In genomic region chr1:153958111-153958960, GRCh38 we compare ENCODE assay signal across 8 cellular contexts. TPM values are rescaled to one million over a fixed set of nuclear protein-coding genes. Genes with fewer than 3 reads are reported as not detected.
A peak's percentile ranks its signal among the peaks of the same experiment; 100 is the strongest.
DNase-seq lines count a peak whose midpoint lies in the region; ATAC-seq and TF ChIP-seq lines count a peak whose summit lies in the region.

Gene CRTC2, minus strand, starts transcription at chr1:153958612. Its CDS starts 115 bp downstream, at chr1:153958497.

- TF ChIP-seq CTCF in epithelial cell of esophagus (IDR thresholded peaks at IDR 0.05; ENCODE audit: insufficient read depth, low read depth, low read length, missing control alignments): no peak

- DNase-seq in DMS114 treated with DMSO at 0.1 percent for 48 hours (lab: John Stamatoyannopoulos, UW; ENCODE audit: unreplicated experiment) (peak; percentile 100), OCI-M2 (lab: John Stamatoyannopoulos, UW; ENCODE audit: unreplicated experiment) (peak; percentile 58), activated T-cell treated with anti-CD3 and anti-CD28 coated beads for 4 hours (peak; percentile 97), epithelial cell of esophagus (ENCODE audit: low read depth) (peak; percentile 99)
- peak; percentile 87 to 93 for DNase-seq in stimulated activated CD8-positive, alpha-beta memory T cell treated with anti-CD3 and anti-CD28 coated beads, Interleukin-4, amount 100 ng/mL, for 1 hour (ENCODE audit: low read depth in 2 of 2, low spot score in 1 of 2)

- peaks cover 60% of the 10 kb centered on the region for H3K4me1 ChIP-seq in mononuclear cell (ENCODE audit: insufficient read depth, low read length)

- TF ChIP-seq EP300 in Ishikawa (IDR thresholded peaks at IDR 0.05; ENCODE audit: borderline replicate concordance): no peak

- H3K9me3 ChIP-seq in mononuclear cell (ENCODE audit: low read depth, low read length): no peaks in the 10 kb centered on the region

- peak; percentile 68 for ATAC-seq in GM21576 (IDR thresholded peaks at IDR 0.05; ENCODE audit: unreplicated experiment)

- H3K4me3 ChIP-seq in epithelial cell of esophagus (ENCODE audit: low read length) (peak within 1 kb of the TSS; percentile 96), mononuclear cell (ENCODE audit: low read length) (peak within 1 kb of the TSS; percentile 96)

- no peaks in the 10 kb centered on the region for H3K27me3 ChIP-seq in mononuclear cell (ENCODE audit: insufficient read depth, low read length)

- TF ChIP-seq RAD21 in Ishikawa (IDR thresholded peaks at IDR 0.05; ENCODE audit: low read depth): no peak; the same call in 1 of the 2 replicates

TF ChIP-seq in Ishikawa, 13 proteins besides CTCF, POLR2A, EP300 and RAD21:
- TF ChIP-seq YY1 (IDR thresholded peaks at IDR 0.05; ENCODE audit: low read depth) (peak; percentile 77), TEAD4 (IDR thresholded peaks at IDR 0.05) (no peak), EGR1 (IDR thresholded peaks at IDR 0.05) (0 out of 2 replicates have a peak, but pooled peaks have one; percentile 29), TCF12 (IDR thresholded peaks at IDR 0.05; ENCODE audit: low read depth) (peak; percentile 65), FOXM1 (IDR thresholded peaks at IDR 0.05; ENCODE audit: borderline replicate concordance, low read depth) (no peak), USF1 (IDR thresholded peaks at IDR 0.05) (no peak), ZBTB7A (IDR thresholded peaks at IDR 0.05; ENCODE audit: low read depth) (0 out of 2 replicates have a peak, but pooled peaks have one; percentile 21), CREB1 (IDR thresholded peaks at IDR 0.05; ENCODE audit: low read depth) (peak; percentile 47), TAF1 (IDR thresholded peaks at IDR 0.05; ENCODE audit: low read depth) (no peak; the same call in none of the 2 replicates), CEBPB (IDR thresholded peaks at IDR 0.05) (no peak), MAX (IDR thresholded peaks at IDR 0.05) (peak; percentile 28; the same call in 1 of the 2 replicates), NFIC (IDR thresholded peaks at IDR 0.05) (no peak), REST (IDR thresholded peaks at IDR 0.05; ENCODE audit: low read depth) (no peak)

RNA-seq across cellular contexts. Expression of gene CRTC2, which starts in this region (rescaled TPM):
- 31.2 TPM for total RNA-seq in mononuclear cell

Comparison
In these comparisons a context has a peak if more than half of its experiments do, and no peak if none do; other contexts are left out.
1. Peak in every context shown above with its lines: DNase-seq, ATAC-seq and H3K4me3 ChIP-seq.